Comparison of ENCODE assay signal across 15 cellular contexts in the genomic region with DNA sequence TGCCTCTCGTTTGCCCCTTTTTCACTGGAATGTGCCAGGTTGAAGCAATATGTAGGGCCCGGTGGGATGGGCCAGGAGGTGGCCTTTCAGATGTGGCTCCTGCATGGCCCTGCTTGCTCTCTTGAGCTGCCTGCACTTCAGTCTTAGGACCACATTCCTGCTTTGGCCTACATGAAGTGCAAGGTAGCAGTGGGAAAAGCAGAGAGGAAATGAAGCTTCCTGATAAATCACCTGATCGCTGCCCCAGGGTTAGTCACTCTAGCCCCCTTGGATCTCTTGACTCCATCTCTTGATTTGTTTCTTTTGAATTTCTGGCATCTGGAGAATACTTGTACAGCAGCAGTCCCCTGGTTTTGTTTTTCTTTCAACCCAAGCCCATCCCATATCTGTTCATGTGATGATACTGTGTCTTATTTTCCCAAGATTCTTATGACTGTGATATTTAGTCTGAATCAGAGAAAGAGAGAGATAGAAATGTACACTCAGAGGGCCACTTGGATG.
DNase-seq lines count a peak whose midpoint lies in the region; ATAC-seq and TF ChIP-seq lines count a peak whose summit lies in the region.
"Had no signal": no experiment of that assay in that cellular context is flagged by ENCODE, and none has a peak within 500 bp of the region (broad histone marks: within the 10 kb centered on the region; RNA-seq: fewer than 3 reads in every experiment).

No MANE protein-coding gene starts in this region.

- intact Hi-C loops in esophagus muscularis mucosa (cut with DNase I): no loop called here

- H3K9me3 ChIP-seq in SK-N-SH (no peaks in the 10 kb centered on the region), esophagus muscularis mucosa (no peaks in the 10 kb centered on the region)
- H3K9me3 ChIP-seq: gastrocnemius medialis had no signal

- no peak for TF ChIP-seq POLR2A in esophagus muscularis mucosa (IDR thresholded peaks at IDR 0.05; ENCODE audit: low read depth)

- H3K4me1 ChIP-seq in SK-N-SH (ENCODE audit: control insufficient read depth in 1 of 2, insufficient read depth in 2 of 2, low read depth in 1 of 2, low read length in 1 of 2) (peaks cover 0 to 23% of the 10 kb centered on the region in 2 experiments; a peak in 3 of 4 replicates), esophagus muscularis mucosa (peaks cover 0 to 18% (median 9%) of the 10 kb centered on the region in 4 donors)
- H3K4me1 ChIP-seq: gastrocnemius medialis had no signal

- H3K27me3 ChIP-seq in SK-N-SH (ENCODE audit: insufficient read depth) (no peaks in the 10 kb centered on the region), esophagus muscularis mucosa (no peaks in the 10 kb centered on the region)
- H3K27me3 ChIP-seq: gastrocnemius medialis had no signal

- H4K20me1 ChIP-seq in SK-N-SH (ENCODE audit: insufficient read depth): no peaks in the 10 kb centered on the region

- WGBS in SK-N-SH (ENCODE audit: low lambda C conversion rate): 75% methylated on average over 3 of the region's 3 CpGs
- 27% methylated on average over 3 of the region's 3 CpGs for WGBS in esophagus muscularis mucosa

- POLR2A ChIA-PET in SK-N-SH (lab: Yijun Ruan, JAX): no interaction called here

- no peak for TF ChIP-seq CTCF in SK-N-SH (IDR thresholded peaks at IDR 0.05)
- TF ChIP-seq CTCF in esophagus muscularis mucosa (IDR thresholded peaks at IDR 0.05): no peak

- ATAC-seq in HG03045 (IDR thresholded peaks at IDR 0.05; ENCODE audit: unreplicated experiment): no peak
- no peak for ATAC-seq in activated T-cell treated with anti-CD3 and anti-CD28 coated beads, Interleukin-2, amount 50 U/mL, for 72 hours (replicated peaks in 1 of 2)
- ATAC-seq: activated CD8-positive, alpha-beta T cell treated with anti-CD3 and anti-CD28 coated beads for 36 hours; gastrocnemius medialis; left colon had no signal

- H3K4me3 ChIP-seq in SK-N-SH (ENCODE audit: low read depth in 2 of 2, low read length in 1 of 2) (no peak overlapping the region; a peak in 1 of 4 replicates), esophagus muscularis mucosa (no peak overlapping the region)
- H3K4me3 ChIP-seq: gastrocnemius medialis had no signal

- CTCF ChIA-PET in SK-N-SH (lab: Yijun Ruan, JAX): interaction anchor here (1.1 kb wide), 1 partner anchor 8 kb away, joined by 3 read pairs; no protein-coding TSS in a partner anchor

- no peak for TF ChIP-seq EP300 in SK-N-SH (IDR thresholded peaks at IDR 0.05; ENCODE audit: borderline replicate concordance in 1 of 2, low read depth in 1 of 2, low read length in 1 of 2)
- no peak for TF ChIP-seq EP300 in esophagus muscularis mucosa (IDR thresholded peaks at IDR 0.05)

- H2AFZ ChIP-seq in SK-N-SH (ENCODE audit: low read depth): peak overlapping the region; percentile 53; the same call in 1 of the 2 replicates

- DNase-seq in EL (peak; percentile 64), SK-N-SH (no peak), esophagus muscularis mucosa (ENCODE audit: extremely low spot score) (peak; percentile 39), renal cortical epithelial cell (ENCODE audit: low read depth) (peak; percentile 80), NCI-H2081 (lab: John Stamatoyannopoulos, UW) (no peak), DMS 273 (lab: John Stamatoyannopoulos, UW; ENCODE audit: unreplicated experiment) (no peak)
- DNase-seq in activated T-cell treated with anti-CD3 and anti-CD28 coated beads, Interleukin-2, amount 50 U/mL, for 72 hours: no peak
- DNase-seq: activated CD8-positive, alpha-beta T cell treated with anti-CD3 and anti-CD28 coated beads for 36 hours; cerebellar nuclear complex; COR-L47; gastrocnemius medialis; left colon; NCI-H187; stimulated activated CD4-positive, alpha-beta T cell treated with anti-CD3 and anti-CD28 coated beads, Interleukin-12 subunit alpha, Interleukin-12 subunit beta, amount 100 ng/mL, for 4 hours had no signal

- H3K9me2 ChIP-seq in SK-N-SH: no peaks in the 10 kb centered on the region

- no peak for TF ChIP-seq RAD21 in SK-N-SH (IDR thresholded peaks at IDR 0.05; ENCODE audit: low read length)

- no peaks in the 10 kb centered on the region for H3K36me3 ChIP-seq in SK-N-SH (replicated peaks in 1 of 2; ENCODE audit: control insufficient read depth in 1 of 2, insufficient read depth in 2 of 2, low read length in 1 of 2)
- H3K36me3 ChIP-seq in esophagus muscularis mucosa: no peaks in the 10 kb centered on the region
- H3K36me3 ChIP-seq: gastrocnemius medialis had no signal

- no peaks in the 10 kb centered on the region for H3K79me2 ChIP-seq in SK-N-SH (ENCODE audit: insufficient read depth)

- H3K27ac Mint-ChIP-seq in activated T-cell treated with anti-CD3 and anti-CD28 coated beads, Interleukin-2, amount 50 U/mL, for 72 hours: no peak overlapping the region
- H3K27ac Mint-ChIP-seq: activated CD8-positive, alpha-beta T cell treated with anti-CD3 and anti-CD28 coated beads for 36 hours had no signal

- H3K4me3 Mint-ChIP-seq in activated T-cell treated with anti-CD3 and anti-CD28 coated beads, Interleukin-2, amount 50 U/mL, for 72 hours: no peak overlapping the region
- H3K4me3 Mint-ChIP-seq: activated CD8-positive, alpha-beta T cell treated with anti-CD3 and anti-CD28 coated beads for 36 hours had no signal

- H3K4me1 Mint-ChIP-seq in activated T-cell treated with anti-CD3 and anti-CD28 coated beads, Interleukin-2, amount 50 U/mL, for 72 hours (ENCODE audit: low read depth): peaks cover 20% of the 10 kb centered on the region

- peak overlapping the region; percentile 38; the same call in 1 of the 2 replicates for H3K4me2 ChIP-seq in SK-N-SH

- peak overlapping the region in 1 of 2 experiments; percentile 83; a peak in 2 of 4 replicates for H3K27ac ChIP-seq in SK-N-SH (ENCODE audit: low read depth in 2 of 2, low read length in 1 of 2)
- H3K27ac ChIP-seq in esophagus muscularis mucosa (replicated peaks in 1 of 4): no peak overlapping the region
- H3K27ac ChIP-seq: gastrocnemius medialis had no signal

- peaks cover 17% of the 10 kb centered on the region for H3K27me3 Mint-ChIP-seq in activated T-cell treated with anti-CD3 and anti-CD28 coated beads, Interleukin-2, amount 50 U/mL, for 72 hours (ENCODE audit: low read depth)

- H3K9ac ChIP-seq in SK-N-SH: peak overlapping the region; percentile 33; the same call in 1 of the 2 replicates

- H3K36me3 Mint-ChIP-seq in activated T-cell treated with anti-CD3 and anti-CD28 coated beads, Interleukin-2, amount 50 U/mL, for 72 hours (ENCODE audit: insufficient read depth in 2 of 2): no peaks in the 10 kb centered on the region

- H3F3A ChIP-seq in SK-N-SH (replicated peaks; ENCODE audit: insufficient read depth): peaks cover 16% of the 10 kb centered on the region

- peaks cover 2% of the 10 kb centered on the region in 2 donors for H3K9me3 Mint-ChIP-seq in activated T-cell treated with anti-CD3 and anti-CD28 coated beads, Interleukin-2, amount 50 U/mL, for 72 hours
- H3K9me3 Mint-ChIP-seq: activated CD8-positive, alpha-beta T cell treated with anti-CD3 and anti-CD28 coated beads for 36 hours had no signal

TF ChIP-seq in SK-N-SH, 30 proteins besides CTCF, POLR2A, EP300 and RAD21:
- TF ChIP-seq YY1 (IDR thresholded peaks at IDR 0.05; ENCODE audit: low read depth) (no peak), JUND (IDR thresholded peaks at IDR 0.05) (0 out of 2 replicates have a peak, but pooled peaks have one; percentile 15)

Comparison
In these comparisons a context has a peak if more than half of its experiments do, and no peak if none do; other contexts are left out.
1. DNase-seq: peak in EL (single experiment), esophagus muscularis mucosa (single experiment) and renal cortical epithelial cell (single experiment); none in SK-N-SH (single experiment), NCI-H2081 (0 of 2), DMS 273 (single experiment) and activated T-cell treated with anti-CD3 and anti-CD28 coated beads, Interleukin-2, amount 50 U/mL, for 72 hours (0 of 2).